1 cellular context compared by ENCODE assay signal in the genomic region with DNA sequence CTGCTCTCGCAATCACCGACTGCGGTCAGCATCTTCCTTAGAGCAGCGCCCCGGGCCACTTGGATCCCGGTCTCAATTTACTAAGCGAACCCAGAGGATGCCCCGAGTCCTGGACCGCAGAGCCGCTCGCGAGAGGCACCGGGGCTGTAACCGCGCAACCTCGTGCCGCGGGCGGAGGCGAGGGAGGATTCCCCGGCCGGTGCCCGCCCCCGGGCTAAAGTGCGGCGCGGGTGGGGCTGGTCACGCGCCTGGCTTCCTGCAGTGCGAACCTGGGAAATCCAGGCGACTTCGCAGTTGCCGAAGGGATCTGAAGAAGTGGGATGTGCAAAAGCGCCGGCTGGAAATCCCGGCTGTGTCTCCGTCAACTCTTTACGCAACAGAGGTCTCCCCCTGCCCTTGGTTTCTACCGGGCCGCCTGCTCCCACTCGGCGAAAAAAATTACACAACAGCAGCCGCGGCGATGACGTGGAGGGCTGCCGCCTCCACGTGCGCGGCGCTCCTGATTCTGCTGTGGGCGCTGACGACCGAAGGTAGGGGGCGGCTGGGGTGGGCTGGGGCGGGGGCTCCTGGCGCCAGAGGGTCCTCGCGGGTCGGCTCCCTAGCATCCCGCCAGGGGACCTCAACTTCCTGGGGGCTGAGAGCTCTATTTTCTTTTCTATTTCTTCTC.
TF ChIP-seq lines count a peak whose summit lies in the region.

A gene with protein sequence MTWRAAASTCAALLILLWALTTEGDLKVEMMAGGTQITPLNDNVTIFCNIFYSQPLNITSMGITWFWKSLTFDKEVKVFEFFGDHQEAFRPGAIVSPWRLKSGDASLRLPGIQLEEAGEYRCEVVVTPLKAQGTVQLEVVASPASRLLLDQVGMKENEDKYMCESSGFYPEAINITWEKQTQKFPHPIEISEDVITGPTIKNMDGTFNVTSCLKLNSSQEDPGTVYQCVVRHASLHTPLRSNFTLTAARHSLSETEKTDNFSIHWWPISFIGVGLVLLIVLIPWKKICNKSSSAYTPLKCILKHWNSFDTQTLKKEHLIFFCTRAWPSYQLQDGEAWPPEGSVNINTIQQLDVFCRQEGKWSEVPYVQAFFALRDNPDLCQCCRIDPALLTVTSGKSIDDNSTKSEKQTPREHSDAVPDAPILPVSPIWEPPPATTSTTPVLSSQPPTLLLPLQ (plus strand): TSS at position 291 of the 667 bp plus-strand sequence. CDS start 170 bp downstream, at position 461.

TF ChIP-seq in HepG2, 621 proteins besides CTCF, POLR2A, EP300 and RAD21 (continued from another document and continues in another):
- TF ChIP-seq, protein P1, sequence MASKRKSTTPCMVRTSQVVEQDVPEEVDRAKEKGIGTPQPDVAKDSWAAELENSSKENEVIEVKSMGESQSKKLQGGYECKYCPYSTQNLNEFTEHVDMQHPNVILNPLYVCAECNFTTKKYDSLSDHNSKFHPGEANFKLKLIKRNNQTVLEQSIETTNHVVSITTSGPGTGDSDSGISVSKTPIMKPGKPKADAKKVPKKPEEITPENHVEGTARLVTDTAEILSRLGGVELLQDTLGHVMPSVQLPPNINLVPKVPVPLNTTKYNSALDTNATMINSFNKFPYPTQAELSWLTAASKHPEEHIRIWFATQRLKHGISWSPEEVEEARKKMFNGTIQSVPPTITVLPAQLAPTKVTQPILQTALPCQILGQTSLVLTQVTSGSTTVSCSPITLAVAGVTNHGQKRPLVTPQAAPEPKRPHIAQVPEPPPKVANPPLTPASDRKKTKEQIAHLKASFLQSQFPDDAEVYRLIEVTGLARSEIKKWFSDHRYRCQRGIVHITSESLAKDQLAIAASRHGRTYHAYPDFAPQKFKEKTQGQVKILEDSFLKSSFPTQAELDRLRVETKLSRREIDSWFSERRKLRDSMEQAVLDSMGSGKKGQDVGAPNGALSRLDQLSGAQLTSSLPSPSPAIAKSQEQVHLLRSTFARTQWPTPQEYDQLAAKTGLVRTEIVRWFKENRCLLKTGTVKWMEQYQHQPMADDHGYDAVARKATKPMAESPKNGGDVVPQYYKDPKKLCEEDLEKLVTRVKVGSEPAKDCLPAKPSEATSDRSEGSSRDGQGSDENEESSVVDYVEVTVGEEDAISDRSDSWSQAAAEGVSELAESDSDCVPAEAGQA (IDR thresholded peaks at IDR 0.05; ENCODE audit: low read depth), result 0 out of 2 replicates have a peak, but pooled peaks have one; percentile 25
- TF ChIP-seq, protein P1 (CRISPR knock-in tag; IDR thresholded peaks at IDR 0.05; ENCODE audit: borderline replicate concordance), result 0 out of 2 replicates have a peak, but pooled peaks have one; percentile 72
- TF ChIP-seq NR2F2 (IDR thresholded peaks at IDR 0.05; ENCODE audit: borderline replicate concordance, low read depth), result no peak
- TF ChIP-seq, protein P2, sequence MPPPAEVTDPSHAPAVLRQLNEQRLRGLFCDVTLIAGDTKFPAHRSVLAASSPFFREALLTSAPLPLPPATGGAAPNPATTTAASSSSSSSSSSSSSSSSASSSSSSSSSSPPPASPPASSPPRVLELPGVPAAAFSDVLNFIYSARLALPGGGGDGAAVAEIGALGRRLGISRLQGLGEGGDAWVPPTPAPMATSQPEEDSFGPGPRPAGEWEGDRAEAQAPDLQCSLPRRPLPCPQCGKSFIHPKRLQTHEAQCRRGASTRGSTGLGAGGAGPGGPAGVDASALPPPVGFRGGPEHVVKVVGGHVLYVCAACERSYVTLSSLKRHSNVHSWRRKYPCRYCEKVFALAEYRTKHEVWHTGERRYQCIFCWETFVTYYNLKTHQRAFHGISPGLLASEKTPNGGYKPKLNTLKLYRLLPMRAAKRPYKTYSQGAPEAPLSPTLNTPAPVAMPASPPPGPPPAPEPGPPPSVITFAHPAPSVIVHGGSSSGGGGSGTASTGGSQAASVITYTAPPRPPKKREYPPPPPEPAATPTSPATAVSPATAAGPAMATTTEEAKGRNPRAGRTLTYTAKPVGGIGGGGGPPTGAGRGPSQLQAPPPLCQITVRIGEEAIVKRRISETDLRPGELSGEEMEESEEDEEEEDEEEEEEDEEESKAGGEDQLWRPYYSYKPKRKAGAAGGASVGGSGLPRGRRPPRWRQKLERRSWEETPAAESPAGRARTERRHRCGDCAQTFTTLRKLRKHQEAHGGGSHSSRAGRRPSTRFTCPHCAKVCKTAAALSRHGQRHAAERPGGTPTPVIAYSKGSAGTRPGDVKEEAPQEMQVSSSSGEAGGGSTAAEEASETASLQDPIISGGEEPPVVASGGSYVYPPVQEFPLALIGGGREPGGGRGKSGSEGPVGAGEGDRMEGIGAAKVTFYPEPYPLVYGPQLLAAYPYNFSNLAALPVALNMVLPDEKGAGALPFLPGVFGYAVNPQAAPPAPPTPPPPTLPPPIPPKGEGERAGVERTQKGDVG (CRISPR knock-in tag; IDR thresholded peaks at IDR 0.05; ENCODE audit: borderline replicate concordance), result no peak
- TF ChIP-seq HNF4A (CRISPR knock-in tag; IDR thresholded peaks at IDR 0.05), result peak; percentile 70
- TF ChIP-seq HOXA7 (CRISPR knock-in tag; IDR thresholded peaks at IDR 0.05), result no peak
- TF ChIP-seq KDM1A (CRISPR knock-in tag; IDR thresholded peaks at IDR 0.05), result no peak
- TF ChIP-seq ZNF790 (CRISPR knock-in tag; IDR thresholded peaks at IDR 0.05; ENCODE audit: borderline replicate concordance), result no peak
- TF ChIP-seq, protein P3, sequence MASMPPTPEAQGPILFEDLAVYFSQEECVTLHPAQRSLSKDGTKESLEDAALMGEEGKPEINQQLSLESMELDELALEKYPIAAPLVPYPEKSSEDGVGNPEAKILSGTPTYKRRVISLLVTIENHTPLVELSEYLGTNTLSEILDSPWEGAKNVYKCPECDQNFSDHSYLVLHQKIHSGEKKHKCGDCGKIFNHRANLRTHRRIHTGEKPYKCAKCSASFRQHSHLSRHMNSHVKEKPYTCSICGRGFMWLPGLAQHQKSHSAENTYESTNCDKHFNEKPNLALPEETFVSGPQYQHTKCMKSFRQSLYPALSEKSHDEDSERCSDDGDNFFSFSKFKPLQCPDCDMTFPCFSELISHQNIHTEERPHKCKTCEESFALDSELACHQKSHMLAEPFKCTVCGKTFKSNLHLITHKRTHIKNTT (CRISPR knock-in tag; IDR thresholded peaks at IDR 0.05), result no peak
- TF ChIP-seq MEF2D (CRISPR knock-in tag; IDR thresholded peaks at IDR 0.05), result no peak
- TF ChIP-seq ZNF777 (CRISPR knock-in tag; IDR thresholded peaks at IDR 0.05), result no peak
- TF ChIP-seq, protein P4, sequence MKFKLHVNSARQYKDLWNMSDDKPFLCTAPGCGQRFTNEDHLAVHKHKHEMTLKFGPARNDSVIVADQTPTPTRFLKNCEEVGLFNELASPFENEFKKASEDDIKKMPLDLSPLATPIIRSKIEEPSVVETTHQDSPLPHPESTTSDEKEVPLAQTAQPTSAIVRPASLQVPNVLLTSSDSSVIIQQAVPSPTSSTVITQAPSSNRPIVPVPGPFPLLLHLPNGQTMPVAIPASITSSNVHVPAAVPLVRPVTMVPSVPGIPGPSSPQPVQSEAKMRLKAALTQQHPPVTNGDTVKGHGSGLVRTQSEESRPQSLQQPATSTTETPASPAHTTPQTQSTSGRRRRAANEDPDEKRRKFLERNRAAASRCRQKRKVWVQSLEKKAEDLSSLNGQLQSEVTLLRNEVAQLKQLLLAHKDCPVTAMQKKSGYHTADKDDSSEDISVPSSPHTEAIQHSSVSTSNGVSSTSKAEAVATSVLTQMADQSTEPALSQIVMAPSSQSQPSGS (CRISPR knock-in tag; IDR thresholded peaks at IDR 0.05), result peak; percentile 17; the same call in 1 of the 2 replicates
- peak; percentile 71; the same call in 1 of the 2 replicates for TF ChIP-seq ELF3 (CRISPR knock-in tag; IDR thresholded peaks at IDR 0.05)
- TF ChIP-seq ZNF615 (CRISPR knock-in tag; IDR thresholded peaks at IDR 0.05; ENCODE audit: borderline replicate concordance), result no peak
- TF ChIP-seq ZMYM2 (CRISPR knock-in tag; IDR thresholded peaks at IDR 0.05), result no peak
- TF ChIP-seq SRF (IDR thresholded peaks at IDR 0.05; ENCODE audit: low read depth, low read length), result no peak
- TF ChIP-seq BORCS8-MEF2B (CRISPR knock-in tag; IDR thresholded peaks at IDR 0.05), result peak; percentile 76
- no peak for TF ChIP-seq ZBTB44 (CRISPR knock-in tag; IDR thresholded peaks at IDR 0.05)
- TF ChIP-seq MED1 (CRISPR knock-in tag; IDR thresholded peaks at IDR 0.05), result peak; percentile 71
- TF ChIP-seq HNF4G (IDR thresholded peaks at IDR 0.05; ENCODE audit: borderline replicate concordance, low read depth, low read length), result no peak
- TF ChIP-seq HNF4G (CRISPR knock-in tag; IDR thresholded peaks at IDR 0.05; ENCODE audit: borderline replicate concordance, low read depth), result peak; percentile 68; the same call in 1 of the 2 replicates
- TF ChIP-seq FOXK2 (IDR thresholded peaks at IDR 0.05), result no peak
- TF ChIP-seq NR2F6 (IDR thresholded peaks at IDR 0.05), result no peak
- no peak for TF ChIP-seq NR2F6 (CRISPR knock-in tag; IDR thresholded peaks at IDR 0.05)
- no peak for TF ChIP-seq KLF13 (CRISPR knock-in tag; IDR thresholded peaks at IDR 0.05)
- no peak for TF ChIP-seq DRAP1 (CRISPR knock-in tag; IDR thresholded peaks at IDR 0.05)
- TF ChIP-seq ZXDC (CRISPR knock-in tag; IDR thresholded peaks at IDR 0.05), result no peak
- TF ChIP-seq MAX (IDR thresholded peaks at IDR 0.05), result peak; percentile 92
- TF ChIP-seq, protein P5, sequence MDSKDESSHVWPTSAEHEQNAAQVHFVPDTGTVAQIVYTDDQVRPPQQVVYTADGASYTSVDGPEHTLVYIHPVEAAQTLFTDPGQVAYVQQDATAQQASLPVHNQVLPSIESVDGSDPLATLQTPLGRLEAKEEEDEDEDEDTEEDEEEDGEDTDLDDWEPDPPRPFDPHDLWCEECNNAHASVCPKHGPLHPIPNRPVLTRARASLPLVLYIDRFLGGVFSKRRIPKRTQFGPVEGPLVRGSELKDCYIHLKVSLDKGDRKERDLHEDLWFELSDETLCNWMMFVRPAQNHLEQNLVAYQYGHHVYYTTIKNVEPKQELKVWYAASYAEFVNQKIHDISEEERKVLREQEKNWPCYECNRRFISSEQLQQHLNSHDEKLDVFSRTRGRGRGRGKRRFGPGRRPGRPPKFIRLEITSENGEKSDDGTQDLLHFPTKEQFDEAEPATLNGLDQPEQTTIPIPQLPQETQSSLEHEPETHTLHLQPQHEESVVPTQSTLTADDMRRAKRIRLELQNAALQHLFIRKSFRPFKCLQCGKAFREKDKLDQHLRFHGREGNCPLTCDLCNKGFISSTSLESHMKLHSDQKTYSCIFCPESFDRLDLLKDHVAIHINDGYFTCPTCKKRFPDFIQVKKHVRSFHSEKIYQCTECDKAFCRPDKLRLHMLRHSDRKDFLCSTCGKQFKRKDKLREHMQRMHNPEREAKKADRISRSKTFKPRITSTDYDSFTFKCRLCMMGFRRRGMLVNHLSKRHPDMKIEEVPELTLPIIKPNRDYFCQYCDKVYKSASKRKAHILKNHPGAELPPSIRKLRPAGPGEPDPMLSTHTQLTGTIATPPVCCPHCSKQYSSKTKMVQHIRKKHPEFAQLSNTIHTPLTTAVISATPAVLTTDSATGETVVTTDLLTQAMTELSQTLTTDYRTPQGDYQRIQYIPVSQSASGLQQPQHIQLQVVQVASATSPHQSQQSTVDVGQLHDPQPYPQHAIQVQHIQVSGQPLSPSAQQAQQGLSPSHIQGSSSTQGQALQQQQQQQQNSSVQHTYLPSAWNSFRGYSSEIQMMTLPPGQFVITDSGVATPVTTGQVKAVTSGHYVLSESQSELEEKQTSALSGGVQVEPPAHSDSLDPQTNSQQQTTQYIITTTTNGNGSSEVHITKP (CRISPR knock-in tag; IDR thresholded peaks at IDR 0.05; ENCODE audit: low read depth), result peak; percentile 96
- TF ChIP-seq ZNF788 (CRISPR knock-in tag; IDR thresholded peaks at IDR 0.05; ENCODE audit: borderline replicate concordance), result peak; percentile 53; the same call in 1 of the 2 replicates
